2 cellular contexts compared by ENCODE assay signal in genomic region chr10:13414137-13414536, GRCh38.
TF ChIP-seq lines count a peak whose summit lies in the region.

No MANE protein-coding gene starts in this region.

TF ChIP-seq in HepG2, 621 proteins besides CTCF, POLR2A, EP300 and RAD21:
- TF ChIP-seq ZNF280D (CRISPR knock-in tag; IDR thresholded peaks at IDR 0.05), result 0 out of 2 replicates have a peak, but pooled peaks have one; percentile 41
- no peak for TF ChIP-seq RBM39 (IDR thresholded peaks at IDR 0.05; ENCODE audit: low read depth, low read length, poor library complexity, severe bottlenecking)

TF ChIP-seq in K562, 482 proteins besides CTCF, POLR2A, EP300 and RAD21 (continued from another document):
- no peak for TF ChIP-seq RNF219 (CRISPR knock-in tag; IDR thresholded peaks at IDR 0.05)
- no peak for TF ChIP-seq NFE2L1 (tag; IDR thresholded peaks at IDR 0.05; ENCODE audit: borderline replicate concordance, low read depth)
- no peak for TF ChIP-seq STAT6 (CRISPR knock-in tag; IDR thresholded peaks at IDR 0.05)
- TF ChIP-seq THRAP3 (IDR thresholded peaks at IDR 0.05; ENCODE audit: borderline replicate concordance), result no peak
- no peak for TF ChIP-seq THAP12 (CRISPR knock-in tag; IDR thresholded peaks at IDR 0.05)
- no peak for TF ChIP-seq ZNF3 (CRISPR knock-in tag; IDR thresholded peaks at IDR 0.05)
- TF ChIP-seq TCF7L2 (IDR thresholded peaks at IDR 0.05; ENCODE audit: low read depth, low read length), result no peak
- 0 out of 3 replicates have a peak, but pooled peaks of 1 of the 2 experiments have one; percentile 20 for TF ChIP-seq CBX3 (IDR thresholded peaks at IDR 0.05; ENCODE audit: borderline replicate concordance in 1 of 2, low read length in 2 of 2)
- TF ChIP-seq L3MBTL2 (IDR thresholded peaks at IDR 0.05), result no peak
- TF ChIP-seq BRCA1 (IDR thresholded peaks at IDR 0.05), result no peak
- no peak for TF ChIP-seq BRCA1 (CRISPR knock-in tag; IDR thresholded peaks at IDR 0.05)
